Comparison of ENCODE assay signal across 2 cellular contexts in genomic region chr9:125374443-125375309, GRCh38.
TF ChIP-seq lines count a peak whose summit lies in the region.

No MANE protein-coding gene starts in this region.

TF ChIP-seq in HEK293, 187 proteins besides CTCF, POLR2A, EP300 and RAD21 (continued from another document):
- TF ChIP-seq PRDM10 (tag by site-specific recombination; IDR thresholded peaks at IDR 0.05) = peak; percentile 32; the same call in 1 of the 2 replicates
- peak; percentile 67; the same call in 1 of the 2 replicates for TF ChIP-seq ZNF660 (tag by site-specific recombination; IDR thresholded peaks at IDR 0.05)
- no peak for TF ChIP-seq ZNF571 (tag by site-specific recombination; IDR thresholded peaks at IDR 0.05)
- TF ChIP-seq ZBTB10 (tag by site-specific recombination; IDR thresholded peaks at IDR 0.05) = no peak
- peak; percentile 40; the same call in 1 of the 2 replicates for TF ChIP-seq ZNF600 (tag by site-specific recombination; IDR thresholded peaks at IDR 0.05)
- peak; percentile 91 for TF ChIP-seq ZNF654 (tag by site-specific recombination; IDR thresholded peaks at IDR 0.05; ENCODE audit: low read depth)
- no peak for TF ChIP-seq ZNF223 (tag by site-specific recombination; IDR thresholded peaks at IDR 0.05)
- TF ChIP-seq AEBP2 (tag by site-specific recombination; IDR thresholded peaks at IDR 0.05; ENCODE audit: borderline replicate concordance) = no peak
- TF ChIP-seq ZNF335 (tag by site-specific recombination; conservative IDR thresholded peaks at IDR 0.05) = peak; percentile 85
- TF ChIP-seq ZBTB8A (tag by site-specific recombination; IDR thresholded peaks at IDR 0.05) = peak; percentile 23; the same call in 1 of the 2 replicates

TF ChIP-seq in HepG2, 621 proteins besides CTCF, POLR2A, EP300 and RAD21 (continued from another document and continues in another):
- TF ChIP-seq ZNF407 (CRISPR knock-in tag; IDR thresholded peaks at IDR 0.05; ENCODE audit: not compliant biosample characterization) = no peak
- TF ChIP-seq FOXM1 (CRISPR knock-in tag; IDR thresholded peaks at IDR 0.05) = no peak
- TF ChIP-seq KDM3A (CRISPR knock-in tag; IDR thresholded peaks at IDR 0.05; ENCODE audit: low read depth) = 0 out of 2 replicates have a peak, but pooled peaks have one; percentile 63
- TF ChIP-seq SMC3 (IDR thresholded peaks at IDR 0.05; ENCODE audit: low read length) = peak; percentile 73
- TF ChIP-seq NFRKB (IDR thresholded peaks at IDR 0.05) = no peak
- TF ChIP-seq MED1 (CRISPR knock-in tag; IDR thresholded peaks at IDR 0.05) = peak; percentile 23; the same call in 1 of the 2 replicates
- TF ChIP-seq ZNF687 (CRISPR knock-in tag; IDR thresholded peaks at IDR 0.05) = peak; percentile 38
- no peak for TF ChIP-seq SMARCE1 (IDR thresholded peaks at IDR 0.05; ENCODE audit: borderline replicate concordance)
- TF ChIP-seq ZNF83 (CRISPR knock-in tag; IDR thresholded peaks at IDR 0.05; ENCODE audit: borderline replicate concordance) = no peak
- TF ChIP-seq SMYD3 (CRISPR knock-in tag; IDR thresholded peaks at IDR 0.05) = no peak
- TF ChIP-seq KDM6A (CRISPR knock-in tag; IDR thresholded peaks at IDR 0.05; ENCODE audit: low read depth) = no peak
- TF ChIP-seq ZBTB7A (CRISPR knock-in tag; IDR thresholded peaks at IDR 0.05) = 0 out of 2 replicates have a peak, but pooled peaks have one; percentile 28
- TF ChIP-seq ZNF263 (CRISPR knock-in tag; IDR thresholded peaks at IDR 0.05) = peak; percentile 64
- 0 out of 2 replicates have a peak, but pooled peaks have one; percentile 33 for TF ChIP-seq PPARG (CRISPR knock-in tag; conservative IDR thresholded peaks at IDR 0.05)
- no peak for TF ChIP-seq ZNF296 (CRISPR knock-in tag; conservative IDR thresholded peaks at IDR 0.05)
- 0 out of 2 replicates have a peak, but pooled peaks have one; percentile 42 for TF ChIP-seq SP4 (CRISPR knock-in tag; IDR thresholded peaks at IDR 0.05)
- TF ChIP-seq RFX5 (IDR thresholded peaks at IDR 0.05; ENCODE audit: low read depth, low read length) = no peak
- TF ChIP-seq RCOR2 (CRISPR knock-in tag; IDR thresholded peaks at IDR 0.05) = no peak
- 0 out of 2 replicates have a peak, but pooled peaks have one; percentile 27 for TF ChIP-seq MAX (IDR thresholded peaks at IDR 0.05)
- no peak for TF ChIP-seq ZNF564 (CRISPR knock-in tag; IDR thresholded peaks at IDR 0.05)
- no peak for TF ChIP-seq RNF219 (CRISPR knock-in tag; IDR thresholded peaks at IDR 0.05)
- 0 out of 2 replicates have a peak, but pooled peaks have one; percentile 33 for TF ChIP-seq GABPB1 (CRISPR knock-in tag; IDR thresholded peaks at IDR 0.05)
- 0 out of 2 replicates have a peak, but pooled peaks have one; percentile 54 for TF ChIP-seq ZNF784 (CRISPR knock-in tag; IDR thresholded peaks at IDR 0.05; ENCODE audit: borderline replicate concordance)
- TF ChIP-seq ZNF777 (CRISPR knock-in tag; IDR thresholded peaks at IDR 0.05) = 0 out of 2 replicates have a peak, but pooled peaks have one; percentile 41
- peak; percentile 60 for TF ChIP-seq THAP11 (CRISPR knock-in tag; IDR thresholded peaks at IDR 0.05)
- peak; percentile 48; the same call in 1 of the 2 replicates for TF ChIP-seq MTERF4 (CRISPR knock-in tag; IDR thresholded peaks at IDR 0.05)
- TF ChIP-seq ELF3 (CRISPR knock-in tag; IDR thresholded peaks at IDR 0.05) = peak; percentile 46; the same call in 1 of the 2 replicates
- peak; percentile 33 to 38; a peak in 2 of 4 replicates for TF ChIP-seq HMGXB4 (CRISPR knock-in tag; IDR thresholded peaks at IDR 0.05; ENCODE audit: borderline replicate concordance in 1 of 2, low read depth in 1 of 2)
- TF ChIP-seq HOXA5 (CRISPR knock-in tag; IDR thresholded peaks at IDR 0.05) = 0 out of 2 replicates have a peak, but pooled peaks have one; percentile 19
- peak; percentile 62; the same call in 1 of the 2 replicates for TF ChIP-seq REPIN1 (CRISPR knock-in tag; IDR thresholded peaks at IDR 0.05; ENCODE audit: borderline replicate concordance, low read depth)
- no peak for TF ChIP-seq ZNF883 (CRISPR knock-in tag; IDR thresholded peaks at IDR 0.05; ENCODE audit: not compliant biosample characterization)
- no peak for TF ChIP-seq WIZ (CRISPR knock-in tag; IDR thresholded peaks at IDR 0.05)
- TF ChIP-seq ZBTB38 (CRISPR knock-in tag; IDR thresholded peaks at IDR 0.05) = peak; percentile 62
- 0 out of 2 replicates have a peak, but pooled peaks have one; percentile 30 for TF ChIP-seq ARNT2 (CRISPR knock-in tag; IDR thresholded peaks at IDR 0.05; ENCODE audit: low read depth)
- 0 out of 2 replicates have a peak, but pooled peaks have one; percentile 28 for TF ChIP-seq ZNF501 (CRISPR knock-in tag; IDR thresholded peaks at IDR 0.05)
